20 cellular contexts compared by ENCODE assay signal in genomic region chr12:76237086-76237701, GRCh38.
DNase-seq lines count a peak whose midpoint lies in the region; ATAC-seq, FAIRE-seq and TF ChIP-seq lines count a peak whose summit lies in the region.
"Had no signal": no experiment of that assay in that cellular context is flagged by ENCODE, and none has a peak within 500 bp of the region (broad histone marks: within the 10 kb centered on the region; RNA-seq: fewer than 3 reads in every experiment).

No MANE protein-coding gene starts in this region.

- H3K4me1 ChIP-seq in A549 = peaks cover 14% of the 10 kb centered on the region
- H3K4me1 ChIP-seq in PC-9 (replicated peaks; ENCODE audit: insufficient read depth) = peaks cover 18% of the 10 kb centered on the region
- H3K4me1 ChIP-seq in foreskin keratinocyte = peaks cover 30% of the 10 kb centered on the region
- H3K4me1 ChIP-seq: BLaER1 had no signal

- POLR2A ChIA-PET in A549 (lab: Yijun Ruan, JAX) (interaction anchor here (0.6 to 1.0 kb wide), 2 partner anchors 81 to 206 kb away, joined by 3 read pairs; partner anchors contain the start of gene PHLDA1), PC-9 (lab: Charles Lee; ENCODE audit: unreplicated experiment) (interaction anchor here (0.5 kb wide), 1 partner anchor 131 kb away, joined by 3 read pairs; no protein-coding TSS in a partner anchor)

- H3K79me2 ChIP-seq in PC-9 (ENCODE audit: low read depth) = no peaks in the 10 kb centered on the region

- H4K20me1 ChIP-seq in PC-9 (ENCODE audit: insufficient read depth) = no peaks in the 10 kb centered on the region
- H4K20me1 ChIP-seq: BLaER1 had no signal

- H3K4me3 ChIP-seq in A549 (no peak overlapping the region), PC-9 (no peak overlapping the region), bronchial epithelial cell (ENCODE audit: low read depth, low read length) (no peak overlapping the region)
- H3K4me3 ChIP-seq: BLaER1 had no signal

- TF ChIP-seq CTCF in A549 (IDR thresholded peaks at IDR 0.05) (no peak), PC-9 (conservative IDR thresholded peaks at IDR 0.05) (no peak), bronchial epithelial cell (IDR thresholded peaks at IDR 0.05; ENCODE audit: insufficient read depth, low read length, severe bottlenecking) (no peak), foreskin keratinocyte (conservative IDR thresholded peaks at IDR 0.05) (no peak)

- H3K9me2 ChIP-seq in PC-9 (ENCODE audit: insufficient read depth) = no peaks in the 10 kb centered on the region

- H3K4me2 ChIP-seq in A549 (peak overlapping the region; percentile 61), PC-9 (peak overlapping the region; percentile 45)
- H3K4me2 ChIP-seq: BLaER1 had no signal

- 80% methylated on average over 7 of the region's 7 CpGs for WGBS in A549 (ENCODE audit: missing lambda C conversion rate)

- intact Hi-C loops in PC-9 (cut with micrococcal nuclease; ENCODE audit: unreplicated experiment) = loop anchor here (2.0 kb wide), 2 partner anchors 78 to 110 kb away; no protein-coding TSS in a partner anchor

- peak; percentile 16 to 52; a peak in 4 of 6 replicates for ATAC-seq in A549
- peak; percentile 55 for ATAC-seq in foreskin keratinocyte
- ATAC-seq in HG02885 (IDR thresholded peaks at IDR 0.05; ENCODE audit: poor library complexity, unreplicated experiment) = no peak

- peak; percentile 23 for FAIRE-seq in A549 (lab: Jason Lieb, UNC)
- FAIRE-seq in bronchial epithelial cell (lab: Jason Lieb, UNC) = peak; percentile 64
- FAIRE-seq: GM12892, GM19239 had no signal

- no peak for DNase-seq in A549 (ENCODE audit: low read depth in 1 of 2, low spot score in 1 of 2)
- DNase-seq in PC-9 = peak; percentile 3 to 34
- peak; percentile 88 for DNase-seq in bronchial epithelial cell (ENCODE audit: low read depth)
- DNase-seq in foreskin keratinocyte = peak in 1 of 2 donors; percentile 62
- no peak for DNase-seq in activated T-cell treated with anti-CD3 and anti-CD28 coated beads, Interleukin-2, amount 50 U/mL, for 1 hour
- DNase-seq in erythroblast (lab: John Stamatoyannopoulos, UW) = no peak
- no peak for DNase-seq in SK-N-DZ (ENCODE audit: low spot score)
- DNase-seq: CD8-positive, alpha-beta memory T cell; H9; MV-4-11; NCI-H1417 treated with DMSO at 0.1 percent for 48 hours; NCI-H1930; NCI-H446 treated with DMSO at 0.1 percent for 48 hours; NCI-H748 treated with DMSO at 0.1 percent for 48 hours; SHP77 treated with DMSO at 0.1 percent for 48 hours had no signal

- H3F3A ChIP-seq in PC-9 (ENCODE audit: insufficient read depth, low read depth) = peaks cover 13% of the 10 kb centered on the region; the same call in 1 of the 2 replicates

- H3K27me3 ChIP-seq in PC-9 (ENCODE audit: insufficient read depth, low read depth) (no peaks in the 10 kb centered on the region), bronchial epithelial cell (ENCODE audit: control insufficient read depth, insufficient read depth, low read length) (no peaks in the 10 kb centered on the region), foreskin keratinocyte (no peaks in the 10 kb centered on the region)
- H3K27me3 ChIP-seq: BLaER1 had no signal

- BruUV-seq in PC-9 (replicated peaks; lab: Mats Ljungman, UMichigan) = no TSS peak

- H3K36me3 ChIP-seq in PC-9 (ENCODE audit: low read depth) (no peaks in the 10 kb centered on the region), bronchial epithelial cell (ENCODE audit: control insufficient read depth, insufficient read depth, low read length) (no peaks in the 10 kb centered on the region)
- H3K36me3 ChIP-seq: BLaER1 had no signal

- no peak for TF ChIP-seq RAD21 in A549 (conservative IDR thresholded peaks at IDR 0.05 in 1 of 2, IDR thresholded peaks at IDR 0.05 in 1 of 2)

- TF ChIP-seq POLR2A in A549 (IDR thresholded peaks at IDR 0.05; ENCODE audit: low read length) = no peak
- TF ChIP-seq POLR2A in erythroblast (IDR thresholded peaks at IDR 0.05; ENCODE audit: low read length) = no peak

- CTCF ChIA-PET in A549 (lab: Yijun Ruan, JAX) = interaction anchor here (0.6 to 1.3 kb wide), 2 partner anchors 111 to 114 kb away, joined by 3 to 4 read pairs; partner anchors contain the start of gene BBS10
- CTCF ChIA-PET in PC-9 (lab: Charles Lee) = no interaction called here

- H3K9me3 ChIP-seq in A549 (no peaks in the 10 kb centered on the region), PC-9 (ENCODE audit: insufficient read depth, low read depth) (no peaks in the 10 kb centered on the region; the same call in 1 of the 2 replicates)
- H3K9me3 ChIP-seq: BLaER1 had no signal

- H3K27ac ChIP-seq in A549 (peak overlapping the region; percentile 15 to 45; a peak in 3 of 6 replicates), PC-9 (peak overlapping the region; percentile 42), foreskin keratinocyte (peak overlapping the region; percentile 36)
- H3K27ac ChIP-seq: BLaER1, HL-60 had no signal

- no peak overlapping the region for H2AFZ ChIP-seq in PC-9

- no peak for TF ChIP-seq EP300 in A549 (IDR thresholded peaks at IDR 0.05)

TF ChIP-seq in A549, 52 proteins besides CTCF, POLR2A, EP300 and RAD21:
- TF ChIP-seq SMC3 (IDR thresholded peaks at IDR 0.05) = no peak
- TF ChIP-seq FOSL2 (IDR thresholded peaks at IDR 0.05) = peak; percentile 0; the same call in 1 of the 2 replicates
- no peak for TF ChIP-seq FOSL2 (CRISPR knock-in tag; IDR thresholded peaks at IDR 0.05)

Comparison
In these comparisons a context has a peak if more than half of its experiments do, and no peak if none do; other contexts are left out.
1. DNase-seq: peak in PC-9 (2 of 2) and bronchial epithelial cell (single experiment); none in A549 (0 of 2), activated T-cell treated with anti-CD3 and anti-CD28 coated beads, Interleukin-2, amount 50 U/mL, for 1 hour (single experiment), erythroblast (0 of 2) and SK-N-DZ (single experiment).
2. Peak in every context shown above with its lines, with median percentiles within 50 percentile points of each other: H3K27ac ChIP-seq.